Comparison of ENCODE assay signal across 16 cellular contexts in genomic region chr22:45891021-45891421, GRCh38.
"Had no signal": no experiment of that assay in that cellular context is flagged by ENCODE, and none has a peak within 500 bp of the region (broad histone marks: within the 10 kb centered on the region; RNA-seq: fewer than 3 reads in every experiment).

No MANE protein-coding gene starts in this region.

- H3K9me3 ChIP-seq: ascending aorta, gastrocnemius medialis, thyroid gland, uterus had no signal

- H3K4me1 ChIP-seq: ascending aorta, gastrocnemius medialis, uterus had no signal

- H3K4me1 Mint-ChIP-seq: naive thymus-derived CD4-positive, alpha-beta T cell had no signal

- ATAC-seq: activated T-cell treated with anti-CD3 and anti-CD28 coated beads, Interleukin-2, amount 50 U/mL, for 4 hours; gastrocnemius medialis had no signal

- H3K27me3 ChIP-seq: thyroid gland had no signal

- H3K4me3 Mint-ChIP-seq: activated CD4-positive, alpha-beta memory T cell treated with anti-CD3 and anti-CD28 coated beads for 36 hours; activated T-cell treated with anti-CD3 and anti-CD28 coated beads, Interleukin-2, amount 50 U/mL, for 4 hours; naive thymus-derived CD4-positive, alpha-beta T cell had no signal

- H3K36me3 ChIP-seq: ascending aorta, gastrocnemius medialis, thyroid gland, uterus had no signal

- H3K27ac ChIP-seq: ascending aorta, gastrocnemius medialis, thyroid gland, uterus had no signal

- DNase-seq: activated CD4-positive, alpha-beta memory T cell treated with anti-CD3 and anti-CD28 coated beads for 36 hours; activated gamma-delta T cell treated with Interleukin-2 at 50 U/mL for 16 hours; activated T-cell treated with anti-CD3 and anti-CD28 coated beads, Interleukin-2, amount 50 U/mL, for 4 hours; effector CD4-positive, alpha-beta T cell; gastrocnemius medialis; midbrain; naive thymus-derived CD4-positive, alpha-beta T cell; nucleus accumbens; stimulated activated CD4-positive, alpha-beta T cell treated with anti-CD3 and anti-CD28 coated beads, Interleukin-15, amount 100 ng/mL, for 24 hours; stimulated activated CD4-positive, alpha-beta T cell treated with anti-CD3 and anti-CD28 coated beads, Interleukin-4, amount 100 ng/mL, for 24 hours; SW 1271; T-helper 9 cell; thyroid gland; uterus had no signal

- H3K27ac Mint-ChIP-seq: activated CD4-positive, alpha-beta memory T cell treated with anti-CD3 and anti-CD28 coated beads for 36 hours; naive thymus-derived CD4-positive, alpha-beta T cell had no signal

- H3K9me3 Mint-ChIP-seq: activated CD4-positive, alpha-beta memory T cell treated with anti-CD3 and anti-CD28 coated beads for 36 hours; activated T-cell treated with anti-CD3 and anti-CD28 coated beads, Interleukin-2, amount 50 U/mL, for 4 hours had no signal

- H3K36me3 Mint-ChIP-seq: activated CD4-positive, alpha-beta memory T cell treated with anti-CD3 and anti-CD28 coated beads for 36 hours had no signal

- H3K4me3 ChIP-seq: ascending aorta, gastrocnemius medialis, lung, thyroid gland, uterus had no signal
